Comparison of ENCODE assay signal across 14 cellular contexts in genomic region chr6:220736-221475, GRCh38.
DNase-seq lines count a peak whose midpoint lies in the region; ATAC-seq and TF ChIP-seq lines count a peak whose summit lies in the region.
"Had no signal": no experiment of that assay in that cellular context is flagged by ENCODE, and none has a peak within 500 bp of the region (broad histone marks: within the 10 kb centered on the region; RNA-seq: fewer than 3 reads in every experiment).

No MANE protein-coding gene starts in this region.

- no peak for ATAC-seq in GM19463 (IDR thresholded peaks at IDR 0.05; ENCODE audit: unreplicated experiment)
- ATAC-seq: heart right ventricle, lower lobe of right lung had no signal

- peaks cover 20% of the 10 kb centered on the region for H3K4me1 Mint-ChIP-seq in progenitor cell of endocrine pancreas (ENCODE audit: low read depth)

- H3K27me3 Mint-ChIP-seq in progenitor cell of endocrine pancreas: peaks cover 2% of the 10 kb centered on the region

- no peak for TF ChIP-seq CTCF in progenitor cell of endocrine pancreas (IDR thresholded peaks at IDR 0.05; ENCODE audit: unreplicated experiment)

- H3K36me3 Mint-ChIP-seq in progenitor cell of endocrine pancreas (ENCODE audit: insufficient read depth): no peaks in the 10 kb centered on the region

- H3K9me3 Mint-ChIP-seq in progenitor cell of endocrine pancreas (ENCODE audit: low read depth): no peaks in the 10 kb centered on the region

- no peak overlapping the region for H3K27ac ChIP-seq in effector memory CD4-positive, alpha-beta T cell (ENCODE audit: insufficient read depth, low read length, poor library complexity, severe bottlenecking)
- H3K27ac ChIP-seq: lower lobe of right lung, tibial nerve had no signal

- H3K9me3 ChIP-seq in effector memory CD4-positive, alpha-beta T cell (ENCODE audit: control insufficient read depth, low read length): no peaks in the 10 kb centered on the region
- H3K9me3 ChIP-seq: heart right ventricle, lower lobe of right lung, tibial nerve had no signal

- DNase-seq in activated CD4-positive, alpha-beta T cell treated with anti-CD3 and anti-CD28 coated beads for 48 hours: peak; percentile 39
- DNase-seq in activated CD4-positive, alpha-beta T cell treated with anti-CD3 and anti-CD28 coated beads, Interleukin-2, amount 50 U/mL, for 4 hours: no peak
- DNase-seq in HT1080 (ENCODE audit: low read depth): peak; percentile 32
- DNase-seq in amniotic epithelial cell (ENCODE audit: low read depth): peak; percentile 11
- DNase-seq in progenitor cell of endocrine pancreas (ENCODE audit: low spot score, unreplicated experiment): no peak
- DNase-seq in effector memory CD4-positive, alpha-beta T cell: no peak
- no peak for DNase-seq in HuH-7.5 (ENCODE audit: low spot score)
- DNase-seq: activated gamma-delta T cell, DND-41, heart right ventricle, lower lobe of right lung, NCI-H1092 had no signal

- no peak overlapping the region for H3K4me3 ChIP-seq in effector memory CD4-positive, alpha-beta T cell (ENCODE audit: insufficient read depth, low read depth, low read length, poor library complexity, severe bottlenecking)
- H3K4me3 ChIP-seq: heart right ventricle, lower lobe of right lung, tibial nerve had no signal

- H3K27me3 ChIP-seq in effector memory CD4-positive, alpha-beta T cell (replicated peaks; ENCODE audit: control insufficient read depth, insufficient read depth, low read length, poor library complexity, severe bottlenecking): no peaks in the 10 kb centered on the region
- H3K27me3 ChIP-seq: tibial nerve had no signal

- no peaks in the 10 kb centered on the region for H3K36me3 ChIP-seq in effector memory CD4-positive, alpha-beta T cell (ENCODE audit: control insufficient read depth, insufficient read depth, low read length)
- H3K36me3 ChIP-seq: heart right ventricle, lower lobe of right lung, tibial nerve had no signal

- H3K4me3 Mint-ChIP-seq in progenitor cell of endocrine pancreas (ENCODE audit: low read depth): no peak overlapping the region

- peak overlapping the region; percentile 23 for H3K27ac Mint-ChIP-seq in progenitor cell of endocrine pancreas

- peaks cover 12% of the 10 kb centered on the region for H3K4me1 ChIP-seq in effector memory CD4-positive, alpha-beta T cell (ENCODE audit: control insufficient read depth, insufficient read depth, low read length, poor library complexity, severe bottlenecking)

Comparison
In these comparisons a context has a peak if more than half of its experiments do, and no peak if none do; other contexts are left out.
1. DNase-seq: peak in activated CD4-positive, alpha-beta T cell treated with anti-CD3 and anti-CD28 coated beads for 48 hours (single experiment), HT1080 (single experiment) and amniotic epithelial cell (single experiment); none in activated CD4-positive, alpha-beta T cell treated with anti-CD3 and anti-CD28 coated beads, Interleukin-2, amount 50 U/mL, for 4 hours (0 of 2), progenitor cell of endocrine pancreas (single experiment), effector memory CD4-positive, alpha-beta T cell (0 of 3) and HuH-7.5 (single experiment).